In genomic region chrX:26138043-26138442, GRCh38 we compare ENCODE assay signal across 35 cellular contexts. TPM values are rescaled to one million over a fixed set of nuclear protein-coding genes. Genes with fewer than 3 reads are reported as not detected.
"Had no signal": no experiment of that assay in that cellular context is flagged by ENCODE, and none has a peak within 500 bp of the region (broad histone marks: within the 10 kb centered on the region; RNA-seq: fewer than 3 reads in every experiment).

Gene MAGEB18 (plus strand): TSS chrX:26138343. CDS start chrX:26138986, 643 bp downstream.

- H3K27ac Mint-ChIP-seq: activated B cell treated with CpG ODN at 0.5 μM for 24 hours; activated CD8-positive, alpha-beta T cell treated with anti-CD3 and anti-CD28 coated beads for 36 hours; activated naive CD4-positive, alpha-beta T cell treated with anti-CD3 and anti-CD28 coated beads for 36 hours; activated naive CD4-positive, alpha-beta T cell treated with anti-CD3 and anti-CD28 coated beads, Interleukin-2, amount 50 U/mL, for 24 hours; activated naive CD8-positive, alpha-beta T cell treated with anti-CD3 and anti-CD28 coated beads for 36 hours; activated naive CD8-positive, alpha-beta T cell treated with anti-CD3 and anti-CD28 coated beads, Interleukin-2, amount 50 U/mL, for 24 hours; activated T-helper 1 cell treated with anti-CD3 and anti-CD28 coated beads, Interleukin-12 subunit alpha, Interleukin-12 subunit beta, Interleukin-2, Interleukin-4 antibody, amounts not matched to agents 30 ng/mL and 10 ng/mL and 1 ng/mL, durations not matched to agents 14 hours and 24 hours and 36 hours; activated T-helper 2 cell treated with anti-CD3 and anti-CD28 coated beads, Interferon-gamma antibody, Interleukin-2, Interleukin-4, amounts not matched to agents 10 μg/mL and 5 μg/mL and 100 μg/mL, durations not matched to agents 14 hours and 24 hours and 36 hours; effector memory CD8-positive, alpha-beta T cell; T-helper 1 cell treated with Interleukin-12 subunit alpha and Interleukin-12 subunit beta and Interleukin-4 antibody, amounts not matched to agents 30 μg/mL and 1 μg/mL, for 36 hours; T-helper 2 cell treated with Interferon-gamma antibody and Interleukin-4, amounts not matched to agents 5 μg/mL and 100 μg/mL, for 36 hours had no signal

- H3K27me3 Mint-ChIP-seq: activated B cell treated with CpG ODN at 0.5 μM for 24 hours; activated CD8-positive, alpha-beta T cell treated with anti-CD3 and anti-CD28 coated beads for 36 hours; activated naive CD4-positive, alpha-beta T cell treated with anti-CD3 and anti-CD28 coated beads, Interleukin-2, amount 50 U/mL, for 24 hours; activated naive CD8-positive, alpha-beta T cell treated with anti-CD3 and anti-CD28 coated beads for 36 hours; activated naive CD8-positive, alpha-beta T cell treated with anti-CD3 and anti-CD28 coated beads, Interleukin-2, amount 50 U/mL, for 24 hours; effector memory CD8-positive, alpha-beta T cell had no signal

- H3K4me1 ChIP-seq: adrenal gland, body of pancreas, esophagus muscularis mucosa, foreskin keratinocyte, gastrocnemius medialis, heart left ventricle had no signal

- H3K4me1 Mint-ChIP-seq: activated B cell treated with CpG ODN at 0.5 μM for 24 hours; activated naive CD4-positive, alpha-beta T cell treated with anti-CD3 and anti-CD28 coated beads, Interleukin-2, amount 50 U/mL, for 24 hours; activated naive CD8-positive, alpha-beta T cell treated with anti-CD3 and anti-CD28 coated beads for 36 hours; activated naive CD8-positive, alpha-beta T cell treated with anti-CD3 and anti-CD28 coated beads, Interleukin-2, amount 50 U/mL, for 24 hours had no signal

- H3K4me3 Mint-ChIP-seq: activated B cell treated with CpG ODN at 0.5 μM for 24 hours; activated CD8-positive, alpha-beta T cell treated with anti-CD3 and anti-CD28 coated beads for 36 hours; activated naive CD4-positive, alpha-beta T cell treated with anti-CD3 and anti-CD28 coated beads for 36 hours; activated naive CD4-positive, alpha-beta T cell treated with anti-CD3 and anti-CD28 coated beads, Interleukin-2, amount 50 U/mL, for 24 hours; activated naive CD8-positive, alpha-beta T cell treated with anti-CD3 and anti-CD28 coated beads for 36 hours; activated naive CD8-positive, alpha-beta T cell treated with anti-CD3 and anti-CD28 coated beads, Interleukin-2, amount 50 U/mL, for 24 hours; activated T-helper 1 cell treated with anti-CD3 and anti-CD28 coated beads, Interleukin-12 subunit alpha, Interleukin-12 subunit beta, Interleukin-2, Interleukin-4 antibody, amounts not matched to agents 30 ng/mL and 10 ng/mL and 1 ng/mL, durations not matched to agents 14 hours and 24 hours and 36 hours; effector memory CD8-positive, alpha-beta T cell; T-helper 1 cell treated with Interleukin-12 subunit alpha and Interleukin-12 subunit beta and Interleukin-4 antibody, amounts not matched to agents 30 μg/mL and 1 μg/mL, for 36 hours; T-helper 2 cell treated with Interferon-gamma antibody and Interleukin-4, amounts not matched to agents 5 μg/mL and 100 μg/mL, for 36 hours had no signal

- DNase-seq: activated B cell treated with CpG ODN at 0.5 μM for 24 hours; activated CD4-positive, alpha-beta T cell treated with anti-CD3 and anti-CD28 coated beads for 48 hours; activated CD4-positive, alpha-beta T cell treated with anti-CD3 and anti-CD28 coated beads, Interleukin-2, amount 50 U/mL, for 1 hour; activated CD4-positive, alpha-beta T cell treated with anti-CD3 and anti-CD28 coated beads, Interleukin-2, amount 50 U/mL, for 48 hours; activated CD8-positive, alpha-beta memory T cell treated with anti-CD3 and anti-CD28 coated beads for 24 hours; activated CD8-positive, alpha-beta T cell treated with anti-CD3 and anti-CD28 coated beads for 36 hours; activated effector memory CD4-positive, alpha-beta T cell treated with anti-CD3 and anti-CD28 coated beads, Interleukin-2, amount 50 U/mL, for 16 hours; activated naive CD4-positive, alpha-beta T cell treated with anti-CD3 and anti-CD28 coated beads for 36 hours; activated naive CD8-positive, alpha-beta T cell treated with anti-CD3 and anti-CD28 coated beads for 36 hours; activated naive CD8-positive, alpha-beta T cell treated with anti-CD3 and anti-CD28 coated beads, Interleukin-2, amount 50 U/mL, for 24 hours; activated T-cell treated with anti-CD3 and anti-CD28 coated beads, Interleukin-2, amount 50 U/mL, for 48 hours; adrenal gland; amygdala; aorta; body of pancreas; caudate nucleus; cortex of kidney; dermis blood vessel endothelial cell; effector CD4-positive, alpha-beta T cell; effector memory CD8-positive, alpha-beta T cell; erythroblast; foreskin keratinocyte; gastrocnemius medialis; glutamatergic neuron; heart left ventricle; T1000; WERI-Rb-1 had no signal

- ATAC-seq: activated CD4-positive, CD25-positive, alpha-beta regulatory T cell treated with anti-CD3 and anti-CD28 coated beads, Interleukin-2, amount 50 U/mL, for 24 hours; activated CD8-positive, alpha-beta T cell treated with anti-CD3 and anti-CD28 coated beads for 36 hours; activated naive CD8-positive, alpha-beta T cell treated with anti-CD3 and anti-CD28 coated beads, Interleukin-2, amount 50 U/mL, for 24 hours; body of pancreas; effector memory CD8-positive, alpha-beta T cell; foreskin keratinocyte; gastrocnemius medialis; heart left ventricle had no signal

- H3K36me3 Mint-ChIP-seq: activated naive CD4-positive, alpha-beta T cell treated with anti-CD3 and anti-CD28 coated beads, Interleukin-2, amount 50 U/mL, for 24 hours; activated naive CD8-positive, alpha-beta T cell treated with anti-CD3 and anti-CD28 coated beads for 36 hours had no signal

- H3K27ac ChIP-seq: adrenal gland, body of pancreas, esophagus muscularis mucosa, foreskin keratinocyte, gastrocnemius medialis, heart left ventricle, WERI-Rb-1 had no signal

- H3K9me3 ChIP-seq: adrenal gland, body of pancreas, esophagus muscularis mucosa, gastrocnemius medialis, heart left ventricle had no signal

- H3K9me3 Mint-ChIP-seq: activated CD8-positive, alpha-beta T cell treated with anti-CD3 and anti-CD28 coated beads for 36 hours; activated naive CD4-positive, alpha-beta T cell treated with anti-CD3 and anti-CD28 coated beads, Interleukin-2, amount 50 U/mL, for 24 hours; activated naive CD8-positive, alpha-beta T cell treated with anti-CD3 and anti-CD28 coated beads for 36 hours; activated T-helper 1 cell treated with anti-CD3 and anti-CD28 coated beads, Interleukin-12 subunit alpha, Interleukin-12 subunit beta, Interleukin-2, Interleukin-4 antibody, amounts not matched to agents 30 ng/mL and 10 ng/mL and 1 ng/mL, durations not matched to agents 14 hours and 24 hours and 36 hours; activated T-helper 2 cell treated with anti-CD3 and anti-CD28 coated beads, Interferon-gamma antibody, Interleukin-2, Interleukin-4, amounts not matched to agents 10 μg/mL and 5 μg/mL and 100 μg/mL, durations not matched to agents 14 hours and 24 hours and 36 hours; effector memory CD8-positive, alpha-beta T cell; T-helper 1 cell treated with Interleukin-12 subunit alpha and Interleukin-12 subunit beta and Interleukin-4 antibody, amounts not matched to agents 30 μg/mL and 1 μg/mL, for 36 hours had no signal

- H3K36me3 ChIP-seq: adrenal gland, esophagus muscularis mucosa, gastrocnemius medialis, heart left ventricle, WERI-Rb-1 had no signal

- H3K27me3 ChIP-seq: adrenal gland, body of pancreas, esophagus muscularis mucosa, foreskin keratinocyte, gastrocnemius medialis, heart left ventricle had no signal

- H3K4me3 ChIP-seq: adrenal gland, body of pancreas, esophagus muscularis mucosa, gastrocnemius medialis, heart left ventricle had no signal

RNA-seq across cellular contexts. Expression of gene MAGEB18, which starts in this region (rescaled TPM):
- total RNA-seq: activated B cell treated with CpG ODN at 0.5 μM for 24 hours; activated CD8-positive, alpha-beta T cell treated with anti-CD3 and anti-CD28 coated beads for 36 hours; activated naive CD4-positive, alpha-beta T cell treated with anti-CD3 and anti-CD28 coated beads for 36 hours; activated naive CD8-positive, alpha-beta T cell treated with anti-CD3 and anti-CD28 coated beads for 36 hours; activated T-helper 1 cell treated with anti-CD3 and anti-CD28 coated beads, Interleukin-12 subunit alpha, Interleukin-12 subunit beta, Interleukin-2, Interleukin-4 antibody, amounts not matched to agents 30 ng/mL and 10 ng/mL and 1 ng/mL, durations not matched to agents 14 hours and 24 hours and 36 hours; activated T-helper 2 cell treated with anti-CD3 and anti-CD28 coated beads, Interferon-gamma antibody, Interleukin-2, Interleukin-4, amounts not matched to agents 10 μg/mL and 5 μg/mL and 100 μg/mL, durations not matched to agents 14 hours and 24 hours and 36 hours; adrenal gland; aorta; body of pancreas; chondrocyte; dermis blood vessel endothelial cell; esophagus muscularis mucosa; foreskin keratinocyte; gastrocnemius medialis; heart left ventricle had no signal
- polyA plus RNA-seq: adrenal gland, aorta, foreskin keratinocyte, heart left ventricle had no signal
